Comparison of ENCODE assay signal across 25 cellular contexts in the genomic region with DNA sequence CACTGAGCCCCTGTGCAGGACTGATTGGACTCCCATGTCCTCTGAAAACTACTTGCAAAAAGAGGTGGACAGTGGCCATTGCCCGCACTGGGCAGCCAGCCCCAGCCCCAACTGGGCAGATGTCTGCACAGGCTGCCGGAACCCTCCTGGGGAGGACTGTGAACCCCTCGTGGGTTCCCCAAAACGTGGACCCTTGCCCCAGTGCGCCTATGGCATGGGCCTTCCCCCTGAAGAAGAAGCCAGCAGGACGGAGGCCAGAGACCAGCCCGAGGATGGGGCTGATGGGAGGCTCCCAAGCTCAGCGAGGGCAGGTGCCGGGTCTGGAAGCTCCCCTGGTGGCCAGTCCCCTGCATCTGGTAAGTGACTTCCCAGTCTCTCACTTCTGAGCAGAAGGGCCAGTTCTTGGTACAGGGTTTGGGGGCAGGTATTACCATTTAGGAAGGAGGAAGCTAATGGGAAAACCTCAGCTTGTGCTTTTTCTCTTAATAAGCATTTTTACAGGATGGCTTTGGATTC.
"Had no signal": no experiment of that assay in that cellular context is flagged by ENCODE, and none has a peak within 500 bp of the region (broad histone marks: within the 10 kb centered on the region; RNA-seq: fewer than 3 reads in every experiment).

No MANE protein-coding gene starts in this region.

- H3K27me3 Mint-ChIP-seq: activated CD4-positive, alpha-beta memory T cell treated with anti-CD3 and anti-CD28 coated beads, Interleukin-2, amount 10 ng/mL, durations not matched to agents 7 days and 5 days; activated naive CD4-positive, alpha-beta T cell treated with anti-CD3 and anti-CD28 coated beads, Interleukin-2, amount 50 U/mL, for 24 hours had no signal

- H3K9me2 ChIP-seq: SK-N-SH had no signal

- H3K4me1 ChIP-seq: ascending aorta, body of pancreas, SJCRH30 had no signal

- H3K4me3 ChIP-seq: ascending aorta, body of pancreas, SJCRH30 had no signal

- H3K4me1 Mint-ChIP-seq: activated naive CD4-positive, alpha-beta T cell treated with anti-CD3 and anti-CD28 coated beads, Interleukin-2, amount 50 U/mL, for 24 hours had no signal

- H3K36me3 Mint-ChIP-seq: activated naive CD4-positive, alpha-beta T cell treated with anti-CD3 and anti-CD28 coated beads, Interleukin-2, amount 50 U/mL, for 24 hours had no signal

- H3K27me3 ChIP-seq: ascending aorta, body of pancreas, SJCRH30 had no signal

- H3K27ac ChIP-seq: ascending aorta, body of pancreas, SJCRH30, VCaP had no signal

- H3K9ac ChIP-seq: SK-N-SH had no signal

- DNase-seq: activated CD4-positive, alpha-beta memory T cell treated with anti-CD3 and anti-CD28 coated beads, Interleukin-2, amount 10 ng/mL, durations not matched to agents 7 days and 5 days; activated CD4-positive, alpha-beta T cell treated with anti-CD3 and anti-CD28 coated beads for 36 hours; activated CD4-positive, alpha-beta T cell treated with anti-CD3 and anti-CD28 coated beads, Interleukin-2, amount 50 U/mL, for 1 hour; activated naive CD4-positive, alpha-beta T cell; activated T-cell treated with anti-CD3 and anti-CD28 coated beads for 4 hours; activated T-cell treated with anti-CD3 and anti-CD28 coated beads, Interleukin-2, amount 50 U/mL, for 48 hours; body of pancreas; central memory CD4-positive, alpha-beta T cell; NCI-H1092; NCI-H1417; NCI-H1930; NCI-H2227 treated with DMSO at 0.1 percent for 48 hours; NCI-H526; NCI-H774; OCI-M1; RPMI8226; SJCRH30; SK-N-SH; T-helper 1 cell had no signal

- H3K4me3 Mint-ChIP-seq: activated CD4-positive, alpha-beta memory T cell treated with anti-CD3 and anti-CD28 coated beads, Interleukin-2, amount 10 ng/mL, durations not matched to agents 7 days and 5 days; activated CD4-positive, alpha-beta T cell treated with anti-CD3 and anti-CD28 coated beads for 36 hours; activated naive CD4-positive, alpha-beta T cell treated with anti-CD3 and anti-CD28 coated beads, Interleukin-2, amount 50 U/mL, for 24 hours had no signal

- H3K4me2 ChIP-seq: SK-N-SH had no signal

- H3K27ac Mint-ChIP-seq: activated CD4-positive, alpha-beta T cell treated with anti-CD3 and anti-CD28 coated beads for 36 hours; activated naive CD4-positive, alpha-beta T cell treated with anti-CD3 and anti-CD28 coated beads, Interleukin-2, amount 50 U/mL, for 24 hours had no signal

- H3K36me3 ChIP-seq: ascending aorta, SJCRH30 had no signal

- H3K9me3 ChIP-seq: ascending aorta, body of pancreas, SJCRH30, SK-N-SH had no signal

- ATAC-seq: activated CD4-positive, alpha-beta T cell treated with anti-CD3 and anti-CD28 coated beads for 36 hours; body of pancreas; Panc1; Right ventricle myocardium inferior had no signal

- H3K9me3 Mint-ChIP-seq: activated CD4-positive, alpha-beta memory T cell treated with anti-CD3 and anti-CD28 coated beads, Interleukin-2, amount 10 ng/mL, durations not matched to agents 7 days and 5 days; activated naive CD4-positive, alpha-beta T cell treated with anti-CD3 and anti-CD28 coated beads, Interleukin-2, amount 50 U/mL, for 24 hours; activated T-helper 2 cell treated with anti-CD3 and anti-CD28 coated beads, Interferon-gamma antibody, Interleukin-2, Interleukin-4, amounts not matched to agents 10 μg/mL and 5 μg/mL and 100 μg/mL, durations not matched to agents 14 hours and 24 hours and 36 hours had no signal
